16 cellular contexts compared by ENCODE assay signal in the genomic region with DNA sequence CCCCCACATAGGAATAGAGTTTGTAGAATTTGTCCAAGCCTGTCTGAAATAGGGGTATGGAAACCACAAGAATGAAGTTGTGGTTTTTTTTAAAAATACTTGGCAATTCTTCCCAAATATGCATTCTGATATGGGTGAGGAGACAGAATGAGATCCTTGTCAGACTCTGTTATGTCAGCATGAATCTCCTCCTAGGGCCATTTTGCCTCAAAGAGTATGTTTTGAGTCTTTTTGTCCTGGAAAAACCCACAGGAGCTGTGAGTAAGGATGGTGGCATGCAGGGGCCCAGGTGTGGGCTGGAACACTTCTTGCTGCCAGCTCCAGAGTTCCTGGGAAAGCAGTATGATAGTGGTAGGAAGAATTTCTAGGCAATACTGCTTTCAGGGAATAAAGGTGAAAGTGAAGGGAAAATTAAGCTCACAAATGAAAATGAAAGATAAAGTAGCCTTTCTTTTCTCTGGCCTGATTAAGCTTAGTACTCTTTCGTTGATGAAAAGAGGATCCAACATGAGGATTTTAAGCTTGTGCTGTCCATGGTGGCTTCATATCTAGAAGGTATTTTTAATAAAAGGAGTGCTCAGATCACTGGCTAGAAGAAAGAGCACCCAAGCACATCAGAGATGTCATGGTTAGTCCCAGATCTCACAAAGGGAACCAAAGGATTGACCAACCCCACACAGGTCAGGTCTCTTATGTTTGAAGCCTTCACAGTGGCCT.
DNase-seq lines count a peak whose midpoint lies in the region; ATAC-seq, FAIRE-seq and TF ChIP-seq lines count a peak whose summit lies in the region.
"Had no signal": no experiment of that assay in that cellular context is flagged by ENCODE, and none has a peak within 500 bp of the region (broad histone marks: within the 10 kb centered on the region; RNA-seq: fewer than 3 reads in every experiment).

No MANE protein-coding gene starts in this region.

- no peaks in the 10 kb centered on the region for H4K20me1 ChIP-seq in keratinocyte (ENCODE audit: control insufficient read depth, extremely low read depth, insufficient read depth, low read length)

- no peak overlapping the region for H3K27ac Mint-ChIP-seq in natural killer cell

- H3K4me1 ChIP-seq in keratinocyte (ENCODE audit: control insufficient read depth, extremely low read depth, insufficient read depth, low read length) (peaks cover 49% of the 10 kb centered on the region), upper lobe of left lung (no peaks in the 10 kb centered on the region)
- H3K4me1 ChIP-seq: psoas muscle, transverse colon had no signal

- H3K4me3 ChIP-seq in astrocyte of the spinal cord (ENCODE audit: low read depth, low read length): no peak overlapping the region
- peak overlapping the region in 1 of 3 experiments; percentile 2 for H3K4me3 ChIP-seq in keratinocyte (ENCODE audit: control insufficient read depth in 2 of 3, extremely low read depth in 1 of 3, insufficient read depth in 2 of 3, low read depth in 1 of 3, low read length in 3 of 3)
- no peak overlapping the region for H3K4me3 ChIP-seq in upper lobe of left lung
- H3K4me3 ChIP-seq: hepatocyte, psoas muscle, transverse colon had no signal

- ATAC-seq in GM18502 (IDR thresholded peaks at IDR 0.05; ENCODE audit: poor library complexity, unreplicated experiment) (no peak), natural killer cell (no peak), upper lobe of left lung (ENCODE audit: low FRiP score in 2 of 2) (no peak), GM18861 (IDR thresholded peaks at IDR 0.05; ENCODE audit: unreplicated experiment) (no peak)
- ATAC-seq: left lobe of liver, psoas muscle had no signal

- H3K9me1 ChIP-seq in keratinocyte (ENCODE audit: control insufficient read depth, extremely low read depth, insufficient read depth, low read length): no peaks in the 10 kb centered on the region

- H3K4me2 ChIP-seq in keratinocyte (ENCODE audit: control insufficient read depth, extremely low read depth, insufficient read depth, low read depth, low read length): peak overlapping the region; percentile 69
- H3K4me2 ChIP-seq: hepatocyte had no signal

- TF ChIP-seq CTCF in astrocyte of the spinal cord (IDR thresholded peaks at IDR 0.05; ENCODE audit: low read depth, low read length): no peak
- TF ChIP-seq CTCF in keratinocyte (optimal IDR thresholded peaks at IDR 0.05 in 1 of 3, IDR thresholded peaks at IDR 0.05 in 1 of 3, conservative IDR thresholded peaks at IDR 0.05 in 1 of 3; ENCODE audit: extremely low read depth in 1 of 3, insufficient read depth in 2 of 3, low read length in 3 of 3): no peak
- no peak for TF ChIP-seq CTCF in natural killer cell (IDR thresholded peaks at IDR 0.05)
- no peak for TF ChIP-seq CTCF in upper lobe of left lung (IDR thresholded peaks at IDR 0.05)

- no peaks in the 10 kb centered on the region for H3K4me1 Mint-ChIP-seq in natural killer cell

- H3K36me3 ChIP-seq in keratinocyte (ENCODE audit: control insufficient read depth in 2 of 2, extremely low read depth in 1 of 2, insufficient read depth in 2 of 2, low read length in 2 of 2) (no peaks in the 10 kb centered on the region), upper lobe of left lung (no peaks in the 10 kb centered on the region)
- H3K36me3 ChIP-seq: transverse colon, WERI-Rb-1 had no signal

- H3K79me2 ChIP-seq in keratinocyte (ENCODE audit: control insufficient read depth, insufficient read depth, low read length): no peaks in the 10 kb centered on the region
- H3K79me2 ChIP-seq: hepatocyte had no signal

- H3K36me3 Mint-ChIP-seq in natural killer cell: no peaks in the 10 kb centered on the region

- peak overlapping the region; percentile 42 for H3K9ac ChIP-seq in keratinocyte (ENCODE audit: control insufficient read depth, extremely low read depth, insufficient read depth, low read length)

- H3K27ac ChIP-seq in keratinocyte (ENCODE audit: control insufficient read depth, insufficient read depth, low read length) (peak overlapping the region; percentile 73), upper lobe of left lung (no peak overlapping the region)
- H3K27ac ChIP-seq: hepatocyte, psoas muscle, transverse colon, WERI-Rb-1 had no signal

- FAIRE-seq in keratinocyte (lab: Jason Lieb, UNC): peak; percentile 92

- in situ Hi-C loops in ACHN (cut with HindIII; ENCODE audit: low pct_ligation_motif_present, low pct_unique_long_range_greater_than_20kb, low sequenced_read_pairs) (no loop called here), astrocyte of the spinal cord (cut with HindIII; ENCODE audit: low sequenced_read_pairs) (no loop called here)

- H3K27me3 Mint-ChIP-seq in natural killer cell (ENCODE audit: low read depth in 2 of 2): no peaks in the 10 kb centered on the region

- no peaks in the 10 kb centered on the region for H3K27me3 ChIP-seq in keratinocyte (ENCODE audit: control insufficient read depth, extremely low read depth, insufficient read depth, low read length)
- H3K27me3 ChIP-seq in upper lobe of left lung: no peaks in the 10 kb centered on the region
- H3K27me3 ChIP-seq: hepatocyte, transverse colon had no signal

- H3K9me3 ChIP-seq in keratinocyte (ENCODE audit: control insufficient read depth, low read depth, low read length) (no peaks in the 10 kb centered on the region), upper lobe of left lung (no peaks in the 10 kb centered on the region)
- H3K9me3 ChIP-seq: psoas muscle, transverse colon had no signal

- intact Hi-C loops in natural killer cell (cut with micrococcal nuclease): no loop called here

- peak; percentile 34 for DNase-seq in ACHN
- DNase-seq in HT1080 (ENCODE audit: low read depth): peak; percentile 88
- DNase-seq in astrocyte of the spinal cord (ENCODE audit: low read depth, low spot score): peak; percentile 69
- DNase-seq in keratinocyte (ENCODE audit: low read depth, low spot score): peak; percentile 83
- DNase-seq in natural killer cell: no peak
- no peak for DNase-seq in upper lobe of left lung
- DNase-seq: central memory CD4-positive, alpha-beta T cell; NCI-H1436 treated with DMSO at 0.1 percent for 48 hours; NCI-H524; psoas muscle; transverse colon; WERI-Rb-1 had no signal

- dilution Hi-C loops in keratinocyte (cut with MboI; ENCODE audit: extremely low pct_ligation_motif_present, low sequenced_read_pairs): no loop called here

- TF ChIP-seq EP300 in upper lobe of left lung (IDR thresholded peaks at IDR 0.05): no peak

- H2AFZ ChIP-seq in keratinocyte (ENCODE audit: control insufficient read depth, low read length): no peak overlapping the region
- H2AFZ ChIP-seq: hepatocyte had no signal

- no peak overlapping the region for H3K4me3 Mint-ChIP-seq in natural killer cell

- 72 to 83% methylated on average over 1 of the region's 1 CpG for WGBS in upper lobe of left lung, 2 donors

- H3K9me3 Mint-ChIP-seq in natural killer cell: no peaks in the 10 kb centered on the region

- no peak for TF ChIP-seq POLR2A in upper lobe of left lung (IDR thresholded peaks at IDR 0.05)

Comparison
In these comparisons a context has a peak if more than half of its experiments do, and no peak if none do; other contexts are left out.
1. DNase-seq: peak in ACHN (single experiment), HT1080 (single experiment), astrocyte of the spinal cord (single experiment) and keratinocyte (single experiment); none in natural killer cell (single experiment) and upper lobe of left lung (0 of 2).